Comparison of ENCODE assay signal across 15 cellular contexts in the genomic region with DNA sequence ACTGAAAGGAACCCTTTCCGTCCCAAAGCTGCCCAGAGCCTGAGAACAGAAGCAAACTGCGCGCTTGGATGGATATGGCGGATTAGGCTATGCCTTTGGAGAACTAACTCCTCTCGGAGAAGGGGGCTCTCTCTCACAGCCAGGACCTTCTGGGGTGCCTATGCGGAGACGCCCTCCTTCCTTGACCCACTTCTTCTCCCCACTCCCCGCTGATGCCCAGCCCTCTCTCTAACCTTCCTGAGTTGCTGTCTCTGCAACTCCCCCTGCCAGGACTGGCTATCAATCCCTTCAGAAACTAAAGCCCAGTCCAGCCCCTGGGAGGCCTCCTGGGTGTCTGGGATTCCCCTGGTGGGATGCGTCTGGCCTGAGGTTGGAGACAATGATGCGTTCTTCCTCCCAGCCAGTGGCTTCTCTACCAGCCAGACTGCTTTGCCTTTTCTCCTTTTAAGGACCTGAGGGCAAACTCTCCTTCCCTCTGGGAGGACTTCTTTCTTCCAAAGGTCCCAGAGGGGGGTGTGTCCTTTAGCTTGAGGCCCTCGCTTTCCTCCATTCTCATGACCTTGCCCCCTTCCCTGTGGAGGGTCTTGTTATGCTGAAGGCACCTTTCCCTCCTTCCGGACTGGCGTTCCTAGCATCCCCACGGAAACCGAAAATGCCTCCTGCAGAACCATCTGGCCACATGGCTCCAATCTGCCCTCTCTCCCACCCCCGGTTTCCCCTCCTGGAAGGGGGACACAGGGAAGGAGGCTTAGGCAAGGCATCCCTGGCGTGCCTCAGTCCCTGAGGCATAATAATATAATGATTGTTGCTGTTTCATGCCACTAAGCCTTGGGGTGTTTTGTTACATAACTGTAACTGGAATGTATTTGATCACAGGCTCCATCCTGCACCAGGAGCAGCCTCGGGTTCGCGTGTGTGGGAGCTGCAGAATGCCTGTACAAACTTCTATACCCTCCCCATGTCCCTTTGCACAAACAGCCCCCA.
DNase-seq lines count a peak whose midpoint lies in the region; ATAC-seq lines count a peak whose summit lies in the region.
"Had no signal": no experiment of that assay in that cellular context is flagged by ENCODE, and none has a peak within 500 bp of the region (broad histone marks: within the 10 kb centered on the region; RNA-seq: fewer than 3 reads in every experiment).

No MANE protein-coding gene starts in this region.

- peak overlapping the region; percentile 13; the same call in 1 of the 2 replicates for H3K4me3 ChIP-seq in SJCRH30
- H3K4me3 ChIP-seq: mucosa of descending colon had no signal

- no peak for ATAC-seq in HG03571 (IDR thresholded peaks at IDR 0.05; ENCODE audit: unreplicated experiment)
- ATAC-seq: esophagus mucosa, mucosa of descending colon had no signal

- H3K4me1 ChIP-seq in SJCRH30 = peaks cover 14% of the 10 kb centered on the region

- peak overlapping the region; percentile 35; the same call in 1 of the 2 replicates for H3K27ac ChIP-seq in SJCRH30

- H3K27me3 ChIP-seq in SJCRH30 = no peaks in the 10 kb centered on the region

- H3K9me3 ChIP-seq in SJCRH30 (replicated peaks) = peaks cover 8% of the 10 kb centered on the region

- DNase-seq in EL = peak; percentile 61
- DNase-seq in SJCRH30 = peak; percentile 70 to 77
- DNase-seq in fibroblast of peridontal ligament (ENCODE audit: extremely low read depth) = peak; percentile 42
- peak; percentile 10 for DNase-seq in retina
- no peak for DNase-seq in NCI-H2196 (lab: John Stamatoyannopoulos, UW; ENCODE audit: unreplicated experiment)
- no peak for DNase-seq in NCI-H2081 (lab: John Stamatoyannopoulos, UW)
- no peak for DNase-seq in SK-N-DZ (ENCODE audit: low spot score)
- DNase-seq: activated CD4-positive, alpha-beta T cell treated with anti-CD3 and anti-CD28 coated beads for 48 hours; activated effector memory CD4-positive, alpha-beta T cell treated with anti-CD3 and anti-CD28 coated beads, Interleukin-2, amount 50 U/mL, for 16 hours; CD8-positive, alpha-beta memory T cell; Karpas-422; mucosa of descending colon; NCI-H1694 treated with DMSO at 0.1 percent for 48 hours had no signal

- no peaks in the 10 kb centered on the region for H3K36me3 ChIP-seq in SJCRH30

Comparison
In these comparisons a context has a peak if more than half of its experiments do, and no peak if none do; other contexts are left out.
1. DNase-seq: peak in EL (single experiment), SJCRH30 (2 of 2), fibroblast of peridontal ligament (single experiment) and retina (single experiment); none in NCI-H2196 (single experiment), NCI-H2081 (0 of 2) and SK-N-DZ (single experiment).